ENCODE assay signal across 14 cellular contexts in genomic region chr11:111663820-111664219, GRCh38.
A peak's percentile ranks its signal among the peaks of the same experiment; 100 is the strongest.
DNase-seq lines count a peak whose midpoint lies in the region; ATAC-seq and TF ChIP-seq lines count a peak whose summit lies in the region.
"Had no signal": no experiment of that assay in that cellular context is flagged by ENCODE, and none has a peak within 500 bp of the region (broad histone marks: within the 10 kb centered on the region; RNA-seq: fewer than 3 reads in every experiment).

No MANE protein-coding gene starts in this region.

- no peak overlapping the region for H3K27ac ChIP-seq in smooth muscle cell (ENCODE audit: low read depth)
- H3K27ac ChIP-seq: foreskin keratinocyte had no signal

- H3K9ac ChIP-seq in smooth muscle cell (ENCODE audit: low read depth), result no peak overlapping the region

- peaks cover 74% of the 10 kb centered on the region for H4K20me1 ChIP-seq in smooth muscle cell (ENCODE audit: low read depth)

- H3K79me2 ChIP-seq in smooth muscle cell (ENCODE audit: low read depth), result no peaks in the 10 kb centered on the region

- H3F3A ChIP-seq in smooth muscle cell (ENCODE audit: low read depth), result no peaks in the 10 kb centered on the region

- no peaks in the 10 kb centered on the region for H3K4me1 ChIP-seq in smooth muscle cell (ENCODE audit: low read depth)
- H3K4me1 ChIP-seq: foreskin keratinocyte had no signal

- no peaks in the 10 kb centered on the region for H3K9me3 ChIP-seq in smooth muscle cell (replicated peaks; ENCODE audit: low read depth)

- DNase-seq in G401 (ENCODE audit: low spot score), result peak; percentile 53
- DNase-seq in NCI-H69 (lab: John Stamatoyannopoulos, UW), result peak; percentile 73
- DNase-seq in glomerular visceral epithelial cell (ENCODE audit: extremely low spot score), result peak; percentile 15
- peak; percentile 25 for DNase-seq in renal cortical epithelial cell (ENCODE audit: low read depth)
- no peak for DNase-seq in inferior parietal cortex (ENCODE audit: extremely low spot score)
- no peak for DNase-seq in GM20000 (ENCODE audit: low spot score)
- no peak for DNase-seq in smooth muscle cell (lab: John Stamatoyannopoulos, UW; ENCODE audit: unreplicated experiment)
- DNase-seq: activated T-cell treated with anti-CD3 and anti-CD28 coated beads for 4 hours, DND-41, foreskin keratinocyte, NCI-H1105 treated with DMSO at 0.1 percent for 48 hours, trophoblast cell had no signal

- no peak overlapping the region for H2AFZ ChIP-seq in smooth muscle cell (ENCODE audit: low read depth)

- TF ChIP-seq CTCF in GM20000 (IDR thresholded peaks at IDR 0.05; ENCODE audit: extremely low read depth, missing control alignments) (no peak), smooth muscle cell (IDR thresholded peaks at IDR 0.05; ENCODE audit: borderline replicate concordance, insufficient read depth, poor library complexity, severe bottlenecking) (no peak)

- H3K4me3 ChIP-seq in smooth muscle cell, result no peak overlapping the region

- H3K27me3 ChIP-seq in smooth muscle cell (ENCODE audit: low read depth), result no peaks in the 10 kb centered on the region
- H3K27me3 ChIP-seq: foreskin keratinocyte had no signal

- in situ Hi-C loops in G401 (cut with HindIII; ENCODE audit: low sequenced_read_pairs), result no loop called here

- ATAC-seq in GM21529 (IDR thresholded peaks at IDR 0.05; ENCODE audit: unreplicated experiment), result no peak
- ATAC-seq: activated CD4-positive, CD25-positive, alpha-beta regulatory T cell treated with anti-CD3 and anti-CD28 coated beads, Interleukin-2, amount 50 U/mL, for 24 hours; foreskin keratinocyte had no signal

- H3K4me2 ChIP-seq in smooth muscle cell, result no peak overlapping the region

- H3K36me3 ChIP-seq in smooth muscle cell (ENCODE audit: low read depth), result no peaks in the 10 kb centered on the region

Comparison
In these comparisons a context has a peak if more than half of its experiments do, and no peak if none do; other contexts are left out.
1. DNase-seq: peak in G401 (single experiment), NCI-H69 (single experiment), glomerular visceral epithelial cell (single experiment) and renal cortical epithelial cell (single experiment); none in inferior parietal cortex (single experiment), GM20000 (single experiment) and smooth muscle cell (single experiment).